Comparison of ENCODE assay signal across 8 cellular contexts in genomic region chr6:135182993-135183531, GRCh38. TPM values are rescaled to one million over a fixed set of nuclear protein-coding genes. Genes with fewer than 3 reads are reported as not detected.
DNase-seq lines count a peak whose midpoint lies in the region; ATAC-seq and TF ChIP-seq lines count a peak whose summit lies in the region.

No MANE protein-coding gene starts in this region.

- H3K9me3 Mint-ChIP-seq in dendritic cell treated with granulocyte-macrophage colony-stimulating factor and Interleukin-4, amounts not matched to agents 40 ng/mL and 50 ng/mL, for 4 days = no peaks in the 10 kb centered on the region
- H3K9me3 Mint-ChIP-seq in stimulated activated naive CD8-positive, alpha-beta T cell treated with anti-CD3 and anti-CD28 coated beads, Interleukin-15, amount 100 ng/mL, for 72 hours = no peaks in the 10 kb centered on the region

- H3K4me1 ChIP-seq in muscle layer of duodenum (ENCODE audit: control insufficient read depth in 1 of 2, insufficient read depth in 2 of 2, low read length in 2 of 2) = peaks cover 11 to 28% of the 10 kb centered on the region in 2 donors

- H3K4me3 ChIP-seq in H7 (ENCODE audit: insufficient read depth, low read depth, low read length) = peak overlapping the region; percentile 63
- peak overlapping the region; percentile 63 to 85 for H3K4me3 ChIP-seq in muscle layer of duodenum (ENCODE audit: low read depth in 1 of 2, low read length in 2 of 2)

- H3K36me3 Mint-ChIP-seq in dendritic cell treated with granulocyte-macrophage colony-stimulating factor and Interleukin-4, amounts not matched to agents 40 ng/mL and 50 ng/mL, for 4 days (ENCODE audit: low read depth) = peaks cover 11% of the 10 kb centered on the region

- peak overlapping the region; percentile 86 for H3K4me3 Mint-ChIP-seq in dendritic cell treated with granulocyte-macrophage colony-stimulating factor and Interleukin-4, amounts not matched to agents 40 ng/mL and 50 ng/mL, for 4 days
- peak overlapping the region; percentile 96 to 98 for H3K4me3 Mint-ChIP-seq in stimulated activated naive CD8-positive, alpha-beta T cell treated with anti-CD3 and anti-CD28 coated beads, Interleukin-15, amount 100 ng/mL, for 72 hours

- peaks cover 43% of the 10 kb centered on the region for H3K4me1 Mint-ChIP-seq in dendritic cell treated with granulocyte-macrophage colony-stimulating factor and Interleukin-4, amounts not matched to agents 40 ng/mL and 50 ng/mL, for 4 days (ENCODE audit: low read depth)
- peaks cover 32% of the 10 kb centered on the region for H3K4me1 Mint-ChIP-seq in stimulated activated naive CD8-positive, alpha-beta T cell treated with anti-CD3 and anti-CD28 coated beads, Interleukin-15, amount 100 ng/mL, for 72 hours

- peaks cover 32% of the 10 kb centered on the region for H3K27me3 ChIP-seq in H7 (ENCODE audit: control insufficient read depth, insufficient read depth, low read length)
- H3K27me3 ChIP-seq in muscle layer of duodenum (ENCODE audit: low read depth, low read length) = peaks cover 14% of the 10 kb centered on the region

- peak overlapping the region; percentile 19 for H3K27ac ChIP-seq in muscle layer of duodenum (ENCODE audit: low read length)

- peaks cover 1% of the 10 kb centered on the region for H3K27me3 Mint-ChIP-seq in dendritic cell treated with granulocyte-macrophage colony-stimulating factor and Interleukin-4, amounts not matched to agents 40 ng/mL and 50 ng/mL, for 4 days
- no peaks in the 10 kb centered on the region for H3K27me3 Mint-ChIP-seq in stimulated activated naive CD8-positive, alpha-beta T cell treated with anti-CD3 and anti-CD28 coated beads, Interleukin-15, amount 100 ng/mL, for 72 hours

- peak; percentile 17 for TF ChIP-seq POLR2A in GM10847 (IDR thresholded peaks at IDR 0.05; ENCODE audit: extremely low read depth, insufficient read length)

- intact Hi-C loops in dendritic cell treated with granulocyte-macrophage colony-stimulating factor and Interleukin-4, amounts not matched to agents 40 ng/mL and 50 ng/mL, for 4 days (cut with micrococcal nuclease) = no loop called here

- no peaks in the 10 kb centered on the region for H3K9me3 ChIP-seq in muscle layer of duodenum (ENCODE audit: control insufficient read depth in 1 of 2, low read length in 2 of 2)

- DNase-seq in H7 (peak; percentile 79), M059J (ENCODE audit: low read depth) (peak; percentile 30), COLO829 (ENCODE audit: low spot score) (no peak)
- DNase-seq in stimulated activated naive CD8-positive, alpha-beta T cell treated with anti-CD3 and anti-CD28 coated beads, Interleukin-15, amount 100 ng/mL, for 72 hours = peak; percentile 80 to 94

- peak overlapping the region; percentile 74 for H3K27ac Mint-ChIP-seq in dendritic cell treated with granulocyte-macrophage colony-stimulating factor and Interleukin-4, amounts not matched to agents 40 ng/mL and 50 ng/mL, for 4 days
- peak overlapping the region; percentile 96 to 98 for H3K27ac Mint-ChIP-seq in stimulated activated naive CD8-positive, alpha-beta T cell treated with anti-CD3 and anti-CD28 coated beads, Interleukin-15, amount 100 ng/mL, for 72 hours

- H3K36me3 ChIP-seq in H7 (replicated peaks; ENCODE audit: control insufficient read depth, insufficient read depth, low read length) = no peaks in the 10 kb centered on the region
- H3K36me3 ChIP-seq in muscle layer of duodenum (ENCODE audit: control insufficient read depth in 1 of 2, insufficient read depth in 2 of 2, low read length in 2 of 2) = no peaks in the 10 kb centered on the region

- peak; percentile 65 to 77 for ATAC-seq in activated CD4-positive, CD25-positive, alpha-beta regulatory T cell treated with anti-CD3 and anti-CD28 coated beads, Interleukin-2, amount 50 U/mL, for 24 hours
- peak; percentile 75 for ATAC-seq in stimulated activated naive CD8-positive, alpha-beta T cell treated with anti-CD3 and anti-CD28 coated beads, Interleukin-15, amount 100 ng/mL, for 72 hours

RNA-seq across cellular contexts. Expression of gene MYB, which starts 2.0 kb away (rescaled TPM):
- 0.94 and 1.8 TPM in 2 replicates for total RNA-seq in H7 (2014; rRNA removed; shearing (Covaris generic))
- total RNA-seq in M059J (2014; rRNA removed; shearing (Covaris generic)) = 5.1 and 7.4 TPM in 2 replicates
